ENCODE assay signal across 26 cellular contexts in the genomic region with DNA sequence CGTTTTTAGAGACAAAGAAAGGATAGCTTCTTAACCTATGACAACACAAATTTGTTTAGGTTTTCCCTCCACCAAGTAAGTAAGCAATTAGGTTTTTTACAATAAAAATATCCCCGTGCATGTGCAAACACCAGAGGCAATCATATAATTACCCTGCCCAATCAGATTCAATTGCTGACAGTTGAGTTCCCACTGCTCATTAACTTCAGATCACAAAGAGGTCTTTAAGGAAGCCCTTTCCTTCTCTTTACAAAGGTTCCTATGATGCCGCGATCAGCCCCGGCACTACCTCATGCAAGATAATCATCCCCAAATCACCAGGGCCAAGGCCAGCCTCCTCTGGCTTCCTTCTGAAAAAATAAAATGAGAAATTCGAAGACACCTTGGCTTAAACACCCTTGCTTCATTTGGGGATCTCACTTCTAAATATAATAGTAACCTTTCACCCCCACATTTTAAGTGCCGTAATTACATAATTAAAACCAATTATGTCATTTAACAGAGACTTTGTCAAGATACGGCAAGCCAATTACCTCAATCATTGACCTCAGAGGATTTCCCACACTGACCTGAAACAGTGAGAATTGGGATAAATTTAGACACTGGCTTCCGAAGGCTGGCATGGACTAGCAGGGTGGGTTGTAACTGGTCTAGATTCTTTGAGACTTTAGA.
DNase-seq lines count a peak whose midpoint lies in the region; ATAC-seq, FAIRE-seq and TF ChIP-seq lines count a peak whose summit lies in the region.
"Had no signal": no experiment of that assay in that cellular context is flagged by ENCODE, and none has a peak within 500 bp of the region (broad histone marks: within the 10 kb centered on the region; RNA-seq: fewer than 3 reads in every experiment).

No MANE protein-coding gene starts in this region.

- CTCF ChIA-PET in GM12878 (lab: Yijun Ruan, JAX), result interaction anchor here (0.7 to 2.9 kb wide), 6 partner anchors 8 to 67 kb away, joined by 3 to 14 read pairs (median 3); no protein-coding TSS in a partner anchor
- CTCF ChIA-PET in T-cell (lab: Charles Lee), result no interaction called here

- no peak for TF ChIP-seq RAD21 in GM12878 (IDR thresholded peaks at IDR 0.05; ENCODE audit: insufficient read depth, low read depth, low read length)

- H3K9me3 ChIP-seq in GM12878 (replicated peaks; ENCODE audit: control insufficient read depth, insufficient read depth, low read length), result no peaks in the 10 kb centered on the region; the same call in 2 of the 3 replicates
- H3K9me3 ChIP-seq: psoas muscle, SJSA1 had no signal

- no peak overlapping the region for H3K9ac ChIP-seq in GM12878 (ENCODE audit: control insufficient read depth, insufficient read depth, low read length)
- H3K9ac ChIP-seq: BLaER1 treated with 17β-estradiol and CSF1 and Interleukin-3, amounts not matched to agents 10 nM and 100 nM had no signal

- H3K4me3 Mint-ChIP-seq in stimulated activated naive CD8-positive, alpha-beta T cell treated with anti-CD3 and anti-CD28 coated beads, Interleukin-15, amount 100 ng/mL, for 72 hours, result peak overlapping the region in 1 of 2 donors; percentile 3
- no peak overlapping the region for H3K4me3 Mint-ChIP-seq in T-cell
- H3K4me3 Mint-ChIP-seq: activated CD4-positive, alpha-beta T cell treated with anti-CD3 and anti-CD28 coated beads, Interleukin-2, amount 10 ng/mL, durations not matched to agents 7 days and 5 days; brain; T-helper 17 cell had no signal

- H3K27me3 Mint-ChIP-seq in stimulated activated naive CD8-positive, alpha-beta T cell treated with anti-CD3 and anti-CD28 coated beads, Interleukin-15, amount 100 ng/mL, for 72 hours, result peaks cover 16% of the 10 kb centered on the region
- H3K27me3 Mint-ChIP-seq in T-cell, result no peaks in the 10 kb centered on the region
- H3K27me3 Mint-ChIP-seq: activated CD4-positive, alpha-beta T cell treated with anti-CD3 and anti-CD28 coated beads, Interleukin-2, amount 10 ng/mL, durations not matched to agents 7 days and 5 days; T-helper 17 cell had no signal

- H3K79me2 ChIP-seq in GM12878 (ENCODE audit: control insufficient read depth, insufficient read depth, low read length), result no peaks in the 10 kb centered on the region

- peak; percentile 66 for FAIRE-seq in GM12878 (lab: Jason Lieb, UNC)
- FAIRE-seq: colon, frontal cortex, islet of Langerhans, RCC 7860, urothelium cell line had no signal

- H3K4me1 ChIP-seq in GM12878 (ENCODE audit: control insufficient read depth, insufficient read depth, low read length), result peaks cover 26% of the 10 kb centered on the region
- H3K4me1 ChIP-seq: psoas muscle, SJSA1 had no signal

- TF ChIP-seq EP300 in GM12878 (IDR thresholded peaks at IDR 0.05; ENCODE audit: borderline replicate concordance in 1 of 2, control insufficient read depth in 1 of 2, low read depth in 2 of 2, low read length in 2 of 2), result 0 out of 4 replicates have a peak, but pooled peaks of 1 of the 2 experiments have one; percentile 19

- peak overlapping the region; percentile 51 for H3K4me2 ChIP-seq in GM12878 (ENCODE audit: control insufficient read depth, insufficient read depth)
- H3K4me2 ChIP-seq: BLaER1 treated with 17β-estradiol and CSF1 and Interleukin-3, amounts not matched to agents 10 nM and 100 nM had no signal

- H3K27ac Mint-ChIP-seq in stimulated activated naive CD8-positive, alpha-beta T cell treated with anti-CD3 and anti-CD28 coated beads, Interleukin-15, amount 100 ng/mL, for 72 hours, result peak overlapping the region; percentile 61 to 93
- H3K27ac Mint-ChIP-seq in T-cell, result no peak overlapping the region
- H3K27ac Mint-ChIP-seq: activated CD4-positive, alpha-beta T cell treated with anti-CD3 and anti-CD28 coated beads, Interleukin-2, amount 10 ng/mL, durations not matched to agents 7 days and 5 days; T-helper 17 cell had no signal

- no peak overlapping the region; the same call in 1 of the 2 replicates for H3K4me3 ChIP-seq in GM12878
- H3K4me3 ChIP-seq: BLaER1 treated with 17β-estradiol and CSF1 and Interleukin-3, amounts not matched to agents 10 nM and 100 nM; psoas muscle; SJSA1 had no signal

- no peaks in the 10 kb centered on the region for H4K20me1 ChIP-seq in GM12878 (ENCODE audit: control insufficient read depth, insufficient read depth)
- H4K20me1 ChIP-seq: BLaER1 treated with 17β-estradiol and CSF1 and Interleukin-3, amounts not matched to agents 10 nM and 100 nM had no signal

- H3K36me3 Mint-ChIP-seq in T-cell, result no peaks in the 10 kb centered on the region

- no peaks in the 10 kb centered on the region for H3K27me3 ChIP-seq in GM12878 (replicated peaks in 1 of 2; ENCODE audit: control insufficient read depth in 2 of 2, insufficient read depth in 2 of 2, low read length in 1 of 2)
- H3K27me3 ChIP-seq: BLaER1 treated with 17β-estradiol and CSF1 and Interleukin-3, amounts not matched to agents 10 nM and 100 nM; SJSA1 had no signal

- 69% methylated on average over 9 of the region's 9 CpGs for WGBS in GM12878 (ENCODE audit: insufficient coverage, insufficient replicate concordance, low lambda C conversion rate, missing lambda C conversion rate)

- no peak for DNase-seq in stimulated activated naive CD8-positive, alpha-beta T cell treated with anti-CD3 and anti-CD28 coated beads, Interleukin-15, amount 100 ng/mL, for 72 hours
- DNase-seq in stimulated activated naive CD8-positive, alpha-beta T cell treated with anti-CD3 and anti-CD28 coated beads, Interleukin-15, Interleukin-2, amounts not matched to agents 100 U/mL and 50 U/mL, for 24 hours, result no peak
- DNase-seq in NCI-H1436 (lab: John Stamatoyannopoulos, UW) (peak; percentile 60), GM12878 (ENCODE audit: low read depth, low spot score) (no peak), cerebellum (ENCODE audit: low spot score) (no peak), T-cell (no peak), cardiac septum (ENCODE audit: low spot score) (no peak)
- no peak for DNase-seq in stimulated activated naive CD4-positive, alpha-beta T cell (lab: John Stamatoyannopoulos, UW)
- DNase-seq: activated CD4-positive, alpha-beta T cell treated with anti-CD3 and anti-CD28 coated beads, Interleukin-2, amount 10 ng/mL, durations not matched to agents 7 days and 5 days; activated CD8-positive, alpha-beta memory T cell treated with anti-CD3 and anti-CD28 coated beads, Interleukin-2, amount 50 U/mL, for 4 hours; Calu3; effector memory CD4-positive, alpha-beta T cell; KG1; NCI-H2107; NCI-H526 treated with DMSO at 0.1 percent for 48 hours; psoas muscle; stimulated activated CD4-positive, alpha-beta T cell treated with anti-CD3 and anti-CD28 coated beads, Interleukin-1b, Interleukin-23, amount 100 ng/mL, for 48 hours; T-helper 17 cell had no signal

- POLR2A ChIA-PET in GM12878 (lab: Charles Lee), result interaction anchor here (0.7 to 1.5 kb wide), 9 partner anchors 9 to 100 kb away, joined by 3 to 7 read pairs (median 3); no protein-coding TSS in a partner anchor
- POLR2A ChIA-PET in T-cell (lab: Charles Lee), result no interaction called here

- no peak for ATAC-seq in stimulated activated naive CD8-positive, alpha-beta T cell treated with anti-CD3 and anti-CD28 coated beads, Interleukin-15, amount 100 ng/mL, for 72 hours
- no peak for ATAC-seq in stimulated activated naive CD8-positive, alpha-beta T cell treated with anti-CD3 and anti-CD28 coated beads, Interleukin-15, Interleukin-2, amounts not matched to agents 100 U/mL and 50 U/mL, for 24 hours
- ATAC-seq in GM12878, result peak; percentile 28
- no peak for ATAC-seq in T-cell (replicated peaks in 1 of 4)
- ATAC-seq: psoas muscle, T-helper 17 cell had no signal

- peaks cover 0 to 7% of the 10 kb centered on the region in 2 donors for H3K9me3 Mint-ChIP-seq in stimulated activated naive CD8-positive, alpha-beta T cell treated with anti-CD3 and anti-CD28 coated beads, Interleukin-15, amount 100 ng/mL, for 72 hours
- peaks cover 0 to 4% (median 0%) of the 10 kb centered on the region in 3 donors for H3K9me3 Mint-ChIP-seq in T-cell
- H3K9me3 Mint-ChIP-seq: activated CD4-positive, alpha-beta T cell treated with anti-CD3 and anti-CD28 coated beads, Interleukin-2, amount 10 ng/mL, durations not matched to agents 7 days and 5 days; brain had no signal

- peak overlapping the region; percentile 50 for H3K27ac ChIP-seq in GM12878 (ENCODE audit: control insufficient read depth, insufficient read depth)
- H3K27ac ChIP-seq: BLaER1 treated with 17β-estradiol and CSF1 and Interleukin-3, amounts not matched to agents 10 nM and 100 nM; psoas muscle; SJSA1 had no signal

- no peaks in the 10 kb centered on the region for H3K36me3 ChIP-seq in GM12878 (ENCODE audit: control insufficient read depth in 2 of 2, insufficient read depth in 2 of 2, low read length in 1 of 2)
- H3K36me3 ChIP-seq: BLaER1 treated with 17β-estradiol and CSF1 and Interleukin-3, amounts not matched to agents 10 nM and 100 nM; SJSA1 had no signal

- no peak for TF ChIP-seq POLR2A in GM12878 (IDR thresholded peaks at IDR 0.05; ENCODE audit: low read depth, low read length)

- TF ChIP-seq CTCF in GM12878 (IDR thresholded peaks at IDR 0.05 in 2 of 3, conservative IDR thresholded peaks at IDR 0.05 in 1 of 3; ENCODE audit: control insufficient read depth in 2 of 3, extremely low read depth in 1 of 3, insufficient read depth in 1 of 3, low read depth in 3 of 3, low read length in 3 of 3), result no peak

- in situ Hi-C loops in GM12878 (cut with MboI), result no loop called here

- H2AFZ ChIP-seq in GM12878 (ENCODE audit: control insufficient read depth, low read depth, low read length), result peak overlapping the region; percentile 68; the same call in 1 of the 2 replicates

- BruUV-seq in GM12878 (replicated peaks; lab: Mats Ljungman, UMichigan), result TSS peak; percentile 86

- RAD21 ChIA-PET in GM12878 (lab: Charles Lee; ENCODE audit: unreplicated experiment), result interaction anchor here (0.8 to 2.6 kb wide), 13 partner anchors 8 to 121 kb away, joined by 3 to 12 read pairs (median 4); a partner anchor contains a TSS

- H3K4me1 Mint-ChIP-seq in stimulated activated naive CD8-positive, alpha-beta T cell treated with anti-CD3 and anti-CD28 coated beads, Interleukin-15, amount 100 ng/mL, for 72 hours, result peaks cover 21% of the 10 kb centered on the region
- H3K4me1 Mint-ChIP-seq in T-cell, result no peaks in the 10 kb centered on the region
- H3K4me1 Mint-ChIP-seq: activated CD4-positive, alpha-beta T cell treated with anti-CD3 and anti-CD28 coated beads, Interleukin-2, amount 10 ng/mL, durations not matched to agents 7 days and 5 days; T-helper 17 cell had no signal

- intact Hi-C loops in GM12878 (cut with micrococcal nuclease; ENCODE audit: unreplicated experiment) (loop anchor here (5.0 kb wide), 3 partner anchors 69 to 121 kb away; a partner anchor contains a TSS), cardiac septum (cut with DNase I) (no loop called here)

- SMC1A ChIA-PET in GM12878 (lab: Charles Lee; ENCODE audit: uncharacterized antibody, unreplicated experiment), result interaction anchor here (0.6 to 3.2 kb wide), 15 partner anchors 8 to 112 kb away, joined by 3 to 37 read pairs (median 4); no protein-coding TSS in a partner anchor

Comparison
In these comparisons a context has a peak if more than half of its experiments do, and no peak if none do; other contexts are left out.
1. H3K27ac Mint-ChIP-seq: peak in stimulated activated naive CD8-positive, alpha-beta T cell treated with anti-CD3 and anti-CD28 coated beads, Interleukin-15, amount 100 ng/mL, for 72 hours (2 of 2); none in T-cell (0 of 2).